In genomic region chr6:85798934-85799490, GRCh38 we compare ENCODE assay signal across 23 cellular contexts.
"Had no signal": no experiment of that assay in that cellular context is flagged by ENCODE, and none has a peak within 500 bp of the region (broad histone marks: within the 10 kb centered on the region; RNA-seq: fewer than 3 reads in every experiment).

No MANE protein-coding gene starts in this region.

- H3K27me3 Mint-ChIP-seq: brain had no signal

- H3K36me3 Mint-ChIP-seq: activated naive CD4-positive, alpha-beta T cell treated with anti-CD3 and anti-CD28 coated beads, Interleukin-2, amount 10 ng/mL, durations not matched to agents 7 days and 5 days; brain; naive thymus-derived CD4-positive, alpha-beta T cell; stimulated activated effector memory CD8-positive, alpha-beta T cell treated with anti-CD3 and anti-CD28 coated beads, Interleukin-12 subunit alpha, Interleukin-12 subunit beta, amount 100 ng/mL, for 72 hours had no signal

- H3K9me3 Mint-ChIP-seq: activated CD4-positive, alpha-beta T cell treated with anti-CD3 and anti-CD28 coated beads, Interleukin-2, amount 10 ng/mL, durations not matched to agents 7 days and 5 days; activated naive CD4-positive, alpha-beta T cell treated with anti-CD3 and anti-CD28 coated beads, Interleukin-2, amount 10 ng/mL, durations not matched to agents 7 days and 5 days; activated naive CD8-positive, alpha-beta T cell treated with anti-CD3 and anti-CD28 coated beads, Interleukin-2, amount 50 U/mL, for 24 hours; central memory CD8-positive, alpha-beta T cell; stimulated activated effector memory CD8-positive, alpha-beta T cell treated with anti-CD3 and anti-CD28 coated beads, Interleukin-12 subunit alpha, Interleukin-12 subunit beta, amount 100 ng/mL, for 72 hours had no signal

- H3K27ac ChIP-seq: coronary artery, gastroesophageal sphincter, heart left ventricle, psoas muscle, thoracic aorta had no signal

- H3K4me1 Mint-ChIP-seq: activated CD4-positive, alpha-beta T cell treated with anti-CD3 and anti-CD28 coated beads, Interleukin-2, amount 10 ng/mL, durations not matched to agents 7 days and 5 days; activated naive CD4-positive, alpha-beta T cell treated with anti-CD3 and anti-CD28 coated beads, Interleukin-2, amount 10 ng/mL, durations not matched to agents 7 days and 5 days; activated naive CD8-positive, alpha-beta T cell treated with anti-CD3 and anti-CD28 coated beads, Interleukin-2, amount 50 U/mL, for 24 hours; central memory CD8-positive, alpha-beta T cell; naive thymus-derived CD4-positive, alpha-beta T cell; stimulated activated effector memory CD8-positive, alpha-beta T cell treated with anti-CD3 and anti-CD28 coated beads, Interleukin-12 subunit alpha, Interleukin-12 subunit beta, amount 100 ng/mL, for 72 hours had no signal

- H3K4me2 ChIP-seq: smooth muscle cell had no signal

- H3K36me3 ChIP-seq: gastroesophageal sphincter, heart left ventricle, thoracic aorta had no signal

- H3K9me3 ChIP-seq: gastroesophageal sphincter, heart left ventricle, psoas muscle, thoracic aorta had no signal

- H3K4me1 ChIP-seq: gastroesophageal sphincter, heart left ventricle, psoas muscle had no signal

- H3K4me3 ChIP-seq: coronary artery, gastroesophageal sphincter, heart left ventricle, psoas muscle, smooth muscle cell, thoracic aorta had no signal

- DNase-seq: activated CD4-positive, alpha-beta T cell treated with anti-CD3 and anti-CD28 coated beads, Interleukin-2, amount 10 ng/mL, durations not matched to agents 7 days and 5 days; activated CD8-positive, alpha-beta memory T cell treated with anti-CD3 and anti-CD28 coated beads, Interleukin-2, amount 50 U/mL, for 48 hours; activated CD8-positive, alpha-beta T cell treated with anti-CD3 and anti-CD28 coated beads, Interleukin-2, amount 10 ng/mL, durations not matched to agents 7 days and 5 days; activated effector memory CD4-positive, alpha-beta T cell treated with Interleukin-2 at 50 U/mL for 16 hours; activated naive CD4-positive, alpha-beta T cell treated with anti-CD3 and anti-CD28 coated beads, Interleukin-2, amount 10 ng/mL, durations not matched to agents 7 days and 5 days; activated naive CD8-positive, alpha-beta T cell treated with anti-CD3 and anti-CD28 coated beads, Interleukin-2, amount 50 U/mL, for 24 hours; activated T-cell treated with anti-CD3 and anti-CD28 coated beads, Interleukin-2, amount 50 U/mL, for 48 hours; anterior cingulate cortex; heart left ventricle; left cardiac atrium; mesenchymal stem cell; naive thymus-derived CD4-positive, alpha-beta T cell; psoas muscle; right cardiac atrium; stimulated activated CD4-positive, alpha-beta T cell treated with anti-CD3 and anti-CD28 coated beads, Interleukin-4, amount 100 ng/mL, for 24 hours; T-helper 9 cell had no signal

- ATAC-seq: activated CD8-positive, alpha-beta T cell treated with anti-CD3 and anti-CD28 coated beads, Interleukin-2, amount 10 ng/mL, durations not matched to agents 7 days and 5 days; activated naive CD8-positive, alpha-beta T cell treated with anti-CD3 and anti-CD28 coated beads, Interleukin-2, amount 50 U/mL, for 24 hours; gastroesophageal sphincter; heart left ventricle; left cardiac atrium; naive thymus-derived CD4-positive, alpha-beta T cell; psoas muscle; right cardiac atrium had no signal

- H3K27me3 ChIP-seq: gastroesophageal sphincter, heart left ventricle had no signal

- H3K4me3 Mint-ChIP-seq: activated CD4-positive, alpha-beta T cell treated with anti-CD3 and anti-CD28 coated beads, Interleukin-2, amount 10 ng/mL, durations not matched to agents 7 days and 5 days; activated CD8-positive, alpha-beta T cell treated with anti-CD3 and anti-CD28 coated beads, Interleukin-2, amount 10 ng/mL, durations not matched to agents 7 days and 5 days; activated naive CD4-positive, alpha-beta T cell treated with anti-CD3 and anti-CD28 coated beads, Interleukin-2, amount 10 ng/mL, durations not matched to agents 7 days and 5 days; activated naive CD8-positive, alpha-beta T cell treated with anti-CD3 and anti-CD28 coated beads, Interleukin-2, amount 50 U/mL, for 24 hours; brain; central memory CD8-positive, alpha-beta T cell; naive thymus-derived CD4-positive, alpha-beta T cell; stimulated activated effector memory CD8-positive, alpha-beta T cell treated with anti-CD3 and anti-CD28 coated beads, Interleukin-12 subunit alpha, Interleukin-12 subunit beta, amount 100 ng/mL, for 72 hours had no signal

- H3K27ac Mint-ChIP-seq: activated CD4-positive, alpha-beta T cell treated with anti-CD3 and anti-CD28 coated beads, Interleukin-2, amount 10 ng/mL, durations not matched to agents 7 days and 5 days; activated CD8-positive, alpha-beta T cell treated with anti-CD3 and anti-CD28 coated beads, Interleukin-2, amount 10 ng/mL, durations not matched to agents 7 days and 5 days; activated naive CD4-positive, alpha-beta T cell treated with anti-CD3 and anti-CD28 coated beads, Interleukin-2, amount 10 ng/mL, durations not matched to agents 7 days and 5 days; activated naive CD8-positive, alpha-beta T cell treated with anti-CD3 and anti-CD28 coated beads, Interleukin-2, amount 50 U/mL, for 24 hours; brain; naive thymus-derived CD4-positive, alpha-beta T cell; stimulated activated effector memory CD8-positive, alpha-beta T cell treated with anti-CD3 and anti-CD28 coated beads, Interleukin-12 subunit alpha, Interleukin-12 subunit beta, amount 100 ng/mL, for 72 hours had no signal
